ENCODE assay signal across 20 cellular contexts in genomic region chr17:79616801-79617200, GRCh38. TPM values are rescaled to one million over a fixed set of nuclear protein-coding genes. Genes with fewer than 3 reads are reported as not detected.
"Had no signal": no experiment of that assay in that cellular context is flagged by ENCODE, and none has a peak within 500 bp of the region (broad histone marks: within the 10 kb centered on the region; RNA-seq: fewer than 3 reads in every experiment).

No MANE protein-coding gene starts in this region.

- H3K9me3 Mint-ChIP-seq: activated naive CD8-positive, alpha-beta T cell treated with anti-CD3 and anti-CD28 coated beads, Interleukin-2, amount 50 U/mL, for 24 hours; nephron progenitor cell had no signal

- H3K4me3 Mint-ChIP-seq: activated CD4-positive, alpha-beta T cell treated with anti-CD3 and anti-CD28 coated beads, Interleukin-2, amount 10 ng/mL, durations not matched to agents 24 days and 14 days; activated naive CD8-positive, alpha-beta T cell treated with anti-CD3 and anti-CD28 coated beads, Interleukin-2, amount 50 U/mL, for 24 hours; nephron progenitor cell; T-helper 2 cell treated with Interferon-gamma antibody and Interleukin-4, amounts not matched to agents 5 μg/mL and 100 μg/mL, for 36 hours had no signal

- H3K4me1 Mint-ChIP-seq: activated CD4-positive, alpha-beta T cell treated with anti-CD3 and anti-CD28 coated beads, Interleukin-2, amount 10 ng/mL, durations not matched to agents 24 days and 14 days; activated naive CD8-positive, alpha-beta T cell treated with anti-CD3 and anti-CD28 coated beads, Interleukin-2, amount 50 U/mL, for 24 hours had no signal

- DNase-seq: activated CD4-positive, alpha-beta T cell treated with anti-CD3 and anti-CD28 coated beads, Interleukin-2, amount 10 ng/mL, durations not matched to agents 24 days and 14 days; activated CD4-positive, CD25-positive, alpha-beta regulatory T cell; activated CD8-positive, alpha-beta memory T cell treated with anti-CD3 and anti-CD28 coated beads, Interleukin-2, amount 50 U/mL, for 48 hours; activated gamma-delta T cell treated with Interleukin-2 at 50 U/mL for 16 hours; activated naive CD8-positive, alpha-beta T cell treated with anti-CD3 and anti-CD28 coated beads, Interleukin-2, amount 50 U/mL, for 24 hours; colonic mucosa; effector CD4-positive, alpha-beta T cell; foreskin melanocyte; mesendoderm; nephron progenitor cell; stimulated activated CD4-positive, alpha-beta T cell treated with anti-CD3 and anti-CD28 coated beads, Interleukin-12 subunit alpha, Interleukin-12 subunit beta, amount 100 ng/mL, for 4 hours; stimulated activated CD4-positive, alpha-beta T cell treated with anti-CD3 and anti-CD28 coated beads, Interleukin-2, amount 100 ng/mL, for 24 hours; uterus had no signal

- H3K9me3 ChIP-seq: colonic mucosa, uterus had no signal

- ATAC-seq: activated naive CD8-positive, alpha-beta T cell treated with anti-CD3 and anti-CD28 coated beads, Interleukin-2, amount 50 U/mL, for 24 hours had no signal

- H3K27ac ChIP-seq: cardiac muscle cell, colonic mucosa, uterus had no signal

- H3K4me3 ChIP-seq: cardiac muscle cell, colonic mucosa, uterus had no signal

- H3K27ac Mint-ChIP-seq: activated CD4-positive, alpha-beta T cell treated with anti-CD3 and anti-CD28 coated beads, Interleukin-2, amount 10 ng/mL, durations not matched to agents 24 days and 14 days; activated naive CD8-positive, alpha-beta T cell treated with anti-CD3 and anti-CD28 coated beads, Interleukin-2, amount 50 U/mL, for 24 hours; T-helper 2 cell treated with Interferon-gamma antibody and Interleukin-4, amounts not matched to agents 5 μg/mL and 100 μg/mL, for 36 hours had no signal

- FAIRE-seq: islet of Langerhans had no signal

- H3K27me3 ChIP-seq: uterus had no signal

- H3K4me1 ChIP-seq: colonic mucosa had no signal

- H3K36me3 ChIP-seq: cardiac muscle cell, colonic mucosa, uterus had no signal

RNA-seq across cellular contexts. Expression of gene RBFOX3, which starts 6.0 kb away (rescaled TPM):
- total RNA-seq: activated CD4-positive, alpha-beta T cell treated with anti-CD3 and anti-CD28 coated beads, Interleukin-2, amount 10 ng/mL, durations not matched to agents 24 days and 14 days; fibroblast of lung; liver; omental fat pad; pulmonary artery endothelial cell had no signal
- polyA plus RNA-seq: fibroblast of lung had no signal
